In the genomic region with DNA sequence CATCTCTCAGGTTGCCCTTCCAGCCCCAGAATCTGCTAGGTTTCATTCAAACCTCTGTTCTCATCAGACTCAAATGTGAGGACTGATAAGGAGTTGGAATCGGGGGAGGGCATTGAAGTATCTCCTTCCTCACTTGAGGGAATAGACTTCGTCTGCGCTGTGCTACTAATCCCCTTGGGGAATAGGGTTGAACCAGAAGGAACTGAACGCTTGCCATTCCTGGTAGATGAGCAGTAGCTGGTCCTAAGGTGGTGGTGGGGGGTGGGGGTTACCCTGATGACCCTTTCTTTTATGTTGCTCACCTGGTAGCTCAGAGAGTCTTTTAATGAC, we compare ENCODE assay signal across 8 cellular contexts. TPM values are rescaled to one million over a fixed set of nuclear protein-coding genes. Genes with fewer than 3 reads are reported as not detected.
DNase-seq lines count a peak whose midpoint lies in the region; ATAC-seq, FAIRE-seq and TF ChIP-seq lines count a peak whose summit lies in the region.

No MANE protein-coding gene starts in this region.

- DNase-seq in CD8-positive, alpha-beta T cell = no peak
- DNase-seq in MG63 = no peak
- peak; percentile 31 for DNase-seq in brain microvascular endothelial cell
- no peak for DNase-seq in naive thymus-derived CD8-positive, alpha-beta T cell
- no peak for DNase-seq in stimulated activated CD4-positive, alpha-beta T cell treated with anti-CD3 and anti-CD28 coated beads, Interleukin-4, amount 100 ng/mL, for 24 hours
- DNase-seq in D721Med (ENCODE audit: insufficient read length, low spot score) = no peak

- peaks cover 14% of the 10 kb centered on the region for H3K4me1 ChIP-seq in CD8-positive, alpha-beta T cell (ENCODE audit: insufficient read depth, low read length)

- intact Hi-C loops in CD8-positive, alpha-beta T cell (cut with DNase I, micrococcal nuclease) = loop anchor here (1.0 to 10.0 kb wide), 8 partner anchors 37 to 768 kb away; a partner anchor contains a TSS

- in situ Hi-C loops in brain microvascular endothelial cell (cut with HindIII; ENCODE audit: low pct_ligation_motif_present, low sequenced_read_pairs) = no loop called here

- H3K27ac Mint-ChIP-seq in CD8-positive, alpha-beta T cell = peak overlapping the region; percentile 69
- peak overlapping the region in 8 of 10 donors; percentile 17 to 88 (median 70) for H3K27ac Mint-ChIP-seq in naive thymus-derived CD8-positive, alpha-beta T cell

- peaks cover 2% of the 10 kb centered on the region for H3K36me3 Mint-ChIP-seq in CD8-positive, alpha-beta T cell
- peaks cover 0 to 7% (median 0%) of the 10 kb centered on the region in 3 donors for H3K36me3 Mint-ChIP-seq in naive thymus-derived CD8-positive, alpha-beta T cell

- H3K27ac ChIP-seq in CD8-positive, alpha-beta T cell (ENCODE audit: low read depth, low read length) = no peak overlapping the region
- no peak overlapping the region for H3K27ac ChIP-seq in brain microvascular endothelial cell

- peaks cover 11% of the 10 kb centered on the region for H3K4me1 Mint-ChIP-seq in CD8-positive, alpha-beta T cell (ENCODE audit: low read depth)
- peaks cover 4 to 21% (median 9%) of the 10 kb centered on the region in 4 donors for H3K4me1 Mint-ChIP-seq in naive thymus-derived CD8-positive, alpha-beta T cell

- H3K9me3 ChIP-seq in CD8-positive, alpha-beta T cell (ENCODE audit: low read length) = no peaks in the 10 kb centered on the region
- no peaks in the 10 kb centered on the region for H3K9me3 ChIP-seq in MG63

- CTCF ChIA-PET in CD8-positive, alpha-beta T cell (lab: Charles Lee) = interaction anchor here (0.7 to 1.3 kb wide), 3 partner anchors 37 to 271 kb away, joined by 3 to 10 read pairs (median 4); no protein-coding TSS in a partner anchor

- POLR2A ChIA-PET in CD8-positive, alpha-beta T cell (lab: Charles Lee) = no interaction called here
- POLR2A ChIA-PET in naive thymus-derived CD8-positive, alpha-beta T cell (lab: Charles Lee) = no interaction called here

- peak overlapping the region; percentile 23 for H3K4me3 ChIP-seq in CD8-positive, alpha-beta T cell (ENCODE audit: low read depth, low read length)
- H3K4me3 ChIP-seq in MG63 (peak overlapping the region; percentile 37), brain microvascular endothelial cell (ENCODE audit: low read depth, low read length) (peak overlapping the region; percentile 68)

- no peaks in the 10 kb centered on the region for H3K9me3 Mint-ChIP-seq in CD8-positive, alpha-beta T cell
- peaks cover 0 to 18% (median 0%) of the 10 kb centered on the region in 9 donors for H3K9me3 Mint-ChIP-seq in naive thymus-derived CD8-positive, alpha-beta T cell

- no peak for FAIRE-seq in D721Med (lab: Jason Lieb, UNC)

- ATAC-seq in CD8-positive, alpha-beta T cell = no peak
- no peak for ATAC-seq in naive thymus-derived CD8-positive, alpha-beta T cell
- no peak for ATAC-seq in HG03571 (IDR thresholded peaks at IDR 0.05; ENCODE audit: unreplicated experiment)
- ATAC-seq in GM18867 (IDR thresholded peaks at IDR 0.05; ENCODE audit: unreplicated experiment) = no peak

- H3K36me3 ChIP-seq in CD8-positive, alpha-beta T cell (ENCODE audit: insufficient read depth, low read length) = no peaks in the 10 kb centered on the region
- H3K36me3 ChIP-seq in MG63 (no peaks in the 10 kb centered on the region), brain microvascular endothelial cell (replicated peaks) (no peaks in the 10 kb centered on the region)

- peak overlapping the region; percentile 83 for H3K4me3 Mint-ChIP-seq in CD8-positive, alpha-beta T cell
- H3K4me3 Mint-ChIP-seq in naive thymus-derived CD8-positive, alpha-beta T cell = peak overlapping the region; percentile 73 to 90 (median 84)

- H3K27me3 Mint-ChIP-seq in CD8-positive, alpha-beta T cell (ENCODE audit: low read depth) = peaks cover 11% of the 10 kb centered on the region
- peaks cover 0 to 2% (median 0%) of the 10 kb centered on the region in 5 donors for H3K27me3 Mint-ChIP-seq in naive thymus-derived CD8-positive, alpha-beta T cell

- H3K27me3 ChIP-seq in CD8-positive, alpha-beta T cell (ENCODE audit: insufficient read depth, low read length) = no peaks in the 10 kb centered on the region
- no peaks in the 10 kb centered on the region for H3K27me3 ChIP-seq in MG63
- H3K27me3 ChIP-seq in brain microvascular endothelial cell (replicated peaks) = no peaks in the 10 kb centered on the region

- TF ChIP-seq CTCF in CD8-positive, alpha-beta T cell (IDR thresholded peaks at IDR 0.05) = no peak
- TF ChIP-seq CTCF in brain microvascular endothelial cell (IDR thresholded peaks at IDR 0.05; ENCODE audit: low read depth, low read length, missing control alignments) (no peak), D721Med (IDR thresholded peaks at IDR 0.05; ENCODE audit: insufficient read depth, missing control alignments) (no peak)

RNA-seq across cellular contexts. Expression of a gene that starts 0.7 kb away (rescaled TPM):
- total RNA-seq in CD8-positive, alpha-beta T cell = 1 to 10 TPM; 2.4 to 2.5 TPM
- total RNA-seq in MG63 (2014; rRNA removed; shearing (Covaris generic); ENCODE audit: low replicate concordance) = 1.2 and 1.4 TPM in 2 replicates
- total RNA-seq in naive thymus-derived CD8-positive, alpha-beta T cell = 1 to 10 TPM; 2.8 to 3.6 TPM
- 1 to 10 TPM in 1 of 3 donors, under 1 TPM in 2; 0.33 to 1.3 (median 0.40) TPM for polyA plus RNA-seq in naive thymus-derived CD8-positive, alpha-beta T cell
